ENCODE assay signal across 9 cellular contexts in the genomic region with DNA sequence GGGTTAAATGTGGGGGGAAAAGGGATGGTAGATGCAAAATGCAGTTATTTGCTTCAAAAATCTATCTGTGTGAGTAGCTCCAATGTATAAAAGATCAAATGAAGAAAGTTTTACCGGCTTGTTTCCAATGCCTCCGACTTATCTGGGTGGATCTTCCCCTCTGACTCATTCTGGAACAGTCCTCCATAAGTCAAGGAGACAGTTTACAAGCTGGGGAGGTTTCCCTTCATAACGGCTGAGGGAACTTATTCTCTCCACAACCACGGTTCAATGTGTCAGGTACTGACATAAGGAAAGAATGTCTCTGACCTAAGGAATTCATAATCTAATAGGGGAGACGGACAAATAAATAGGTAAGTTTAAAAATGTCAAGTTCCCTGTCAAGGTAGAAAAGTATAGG. TPM values are rescaled to one million over a fixed set of nuclear protein-coding genes. Genes with fewer than 3 reads are reported as not detected.
A peak's percentile ranks its signal among the peaks of the same experiment; 100 is the strongest.
DNase-seq lines count a peak whose midpoint lies in the region; ATAC-seq and TF ChIP-seq lines count a peak whose summit lies in the region.
"Had no signal": no experiment of that assay in that cellular context is flagged by ENCODE, and none has a peak within 500 bp of the region (broad histone marks: within the 10 kb centered on the region; RNA-seq: fewer than 3 reads in every experiment).

No MANE protein-coding gene starts in this region.

- intact Hi-C loops in ovary (cut with DNase I): loop anchor here in 3 of 4 donors (10.0 kb wide), 2 partner anchors 153 to 213 kb away; a partner anchor contains a TSS

- no peaks in the 10 kb centered on the region for H3K36me3 Mint-ChIP-seq in nephron (ENCODE audit: low read depth)

- no peaks in the 10 kb centered on the region for H3K9me3 ChIP-seq in duodenal mucosa (ENCODE audit: control insufficient read depth in 1 of 2, low read length in 2 of 2)
- H3K9me3 ChIP-seq in ovary: no peaks in the 10 kb centered on the region

- H3K9ac ChIP-seq in duodenal mucosa (ENCODE audit: low read depth in 1 of 2, low read length in 2 of 2): peak overlapping the region; percentile 54 to 85

- no peak for TF ChIP-seq POLR2A in ovary (IDR thresholded peaks at IDR 0.05)

- H3K36me3 ChIP-seq in duodenal mucosa (ENCODE audit: control insufficient read depth in 1 of 2, insufficient read depth in 2 of 2, low read length in 2 of 2) (no peaks in the 10 kb centered on the region), ovary (no peaks in the 10 kb centered on the region)

- H3K4me3 Mint-ChIP-seq in nephron: peak overlapping the region; percentile 62 to 69 (median 67)

- TF ChIP-seq CTCF in nephron (IDR thresholded peaks at IDR 0.05; ENCODE audit: unreplicated experiment in 3 of 3): no peak
- no peak for TF ChIP-seq CTCF in ovary (IDR thresholded peaks at IDR 0.05)

- H3K27ac Mint-ChIP-seq in nephron: peak overlapping the region; percentile 10 to 83 (median 73)

- ATAC-seq in HG03469 (IDR thresholded peaks at IDR 0.05; ENCODE audit: unreplicated experiment) (no peak), GM19397 (IDR thresholded peaks at IDR 0.05; ENCODE audit: unreplicated experiment) (no peak)

- 38 to 51% (median 45%) methylated on average over 5 of the region's 5 CpGs for WGBS in ovary, 3 donors

- DNase-seq in AG20443 (ENCODE audit: low spot score) (peak; percentile 66), LoVo (ENCODE audit: low spot score) (peak; percentile 73), NOMO-1 (lab: John Stamatoyannopoulos, UW; ENCODE audit: unreplicated experiment in 2 of 2) (no peak), ovary (no peak)
- DNase-seq: cerebellar nuclear complex had no signal

- no peaks in the 10 kb centered on the region for H3K9me3 Mint-ChIP-seq in nephron

- H3K4me1 Mint-ChIP-seq in nephron: peaks cover 48% of the 10 kb centered on the region

- H3K27me3 ChIP-seq in duodenal mucosa (ENCODE audit: control insufficient read depth in 1 of 2, insufficient read depth in 2 of 2, low read length in 2 of 2) (no peaks in the 10 kb centered on the region), ovary (no peaks in the 10 kb centered on the region)

- peaks cover 27 to 39% of the 10 kb centered on the region in 2 donors for H3K4me1 ChIP-seq in duodenal mucosa (ENCODE audit: control insufficient read depth in 1 of 2, insufficient read depth in 2 of 2, low read length in 2 of 2)
- H3K4me1 ChIP-seq in ovary (ENCODE audit: insufficient read depth): no peaks in the 10 kb centered on the region

- H3K27ac ChIP-seq in duodenal mucosa (ENCODE audit: low read depth, low read length) (no peak overlapping the region), ovary (no peak overlapping the region)

- TF ChIP-seq EP300 in ovary (IDR thresholded peaks at IDR 0.05): no peak

- peaks cover 14% of the 10 kb centered on the region for H3K27me3 Mint-ChIP-seq in nephron (ENCODE audit: low read depth)

- peak overlapping the region; percentile 79 to 86 for H3K4me3 ChIP-seq in duodenal mucosa (ENCODE audit: low read depth in 1 of 2, low read length in 2 of 2)
- no peak overlapping the region for H3K4me3 ChIP-seq in ovary

RNA-seq across cellular contexts. Expression of a gene that starts 49.7 kb away (rescaled TPM):
- total RNA-seq in ovary: 100 to 1,000 TPM in 1 of 7 donors, 1 to 10 TPM in 6; 2.6 to 111 (median 6.3) TPM
- 1 to 10 TPM; 1.9 to 5.1 TPM for polyA plus RNA-seq in ovary

Comparison
In these comparisons a context has a peak if more than half of its experiments do, and no peak if none do; other contexts are left out.
1. DNase-seq: peak in AG20443 (single experiment) and LoVo (single experiment); none in NOMO-1 (0 of 2) and ovary (0 of 5).